ENCODE assay signal across 22 cellular contexts in the genomic region with DNA sequence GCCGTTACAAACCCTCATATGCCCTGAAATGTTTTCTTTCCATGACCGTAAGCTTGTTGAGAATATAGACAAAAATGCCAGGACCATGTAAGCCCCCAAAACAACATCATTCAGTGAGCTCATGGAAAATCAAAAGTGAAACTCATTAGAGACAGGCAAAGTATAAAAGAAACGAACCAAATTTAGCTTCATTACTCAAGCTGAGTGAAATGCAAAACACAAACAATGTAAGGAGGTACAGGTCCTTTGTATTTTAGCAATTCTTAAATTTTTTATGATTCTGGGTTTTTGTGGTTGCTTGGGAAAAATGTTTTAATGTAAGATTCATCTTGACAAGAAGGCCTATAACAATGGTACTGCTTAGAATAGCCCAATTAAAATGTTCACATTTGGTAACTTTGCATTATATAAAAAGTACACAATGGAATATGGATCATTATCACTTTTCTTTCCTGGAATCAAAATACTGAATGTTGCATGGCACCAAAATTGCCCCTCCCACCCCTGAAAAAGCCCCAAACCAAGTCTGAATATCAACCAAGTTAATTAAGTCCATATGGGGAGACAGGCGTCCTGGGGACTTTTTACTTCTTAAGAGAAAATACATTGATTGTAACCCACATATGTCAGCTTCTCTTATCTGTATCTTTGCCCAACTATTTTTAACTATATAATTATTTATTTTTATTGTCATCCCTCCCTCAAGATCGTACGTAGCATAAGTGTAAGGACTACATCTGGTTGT.
DNase-seq lines count a peak whose midpoint lies in the region; ATAC-seq, FAIRE-seq and TF ChIP-seq lines count a peak whose summit lies in the region.
"Had no signal": no experiment of that assay in that cellular context is flagged by ENCODE, and none has a peak within 500 bp of the region (broad histone marks: within the 10 kb centered on the region; RNA-seq: fewer than 3 reads in every experiment).

No MANE protein-coding gene starts in this region.

- H3K4me1 ChIP-seq in right cardiac atrium (ENCODE audit: control insufficient read depth, insufficient read depth, low read length) (no peaks in the 10 kb centered on the region), keratinocyte (ENCODE audit: control insufficient read depth, extremely low read depth, insufficient read depth, low read length) (peaks cover 8% of the 10 kb centered on the region), psoas muscle (no peaks in the 10 kb centered on the region)

- H3K4me3 ChIP-seq in right cardiac atrium (ENCODE audit: low read length): peak overlapping the region; percentile 16
- no peak overlapping the region for H3K4me3 ChIP-seq in astrocyte of the spinal cord (ENCODE audit: low read depth, low read length)
- H3K4me3 ChIP-seq in keratinocyte (ENCODE audit: control insufficient read depth in 2 of 3, extremely low read depth in 1 of 3, insufficient read depth in 2 of 3, low read depth in 1 of 3, low read length in 3 of 3): no peak overlapping the region
- H3K4me3 ChIP-seq in psoas muscle: no peak overlapping the region
- H3K4me3 ChIP-seq: skin epidermis, tibial nerve had no signal

- no peak overlapping the region for H3K4me2 ChIP-seq in keratinocyte (ENCODE audit: control insufficient read depth, extremely low read depth, insufficient read depth, low read depth, low read length)

- no peaks in the 10 kb centered on the region for H4K20me1 ChIP-seq in keratinocyte (ENCODE audit: control insufficient read depth, extremely low read depth, insufficient read depth, low read length)

- H3K9me1 ChIP-seq in keratinocyte (ENCODE audit: control insufficient read depth, extremely low read depth, insufficient read depth, low read length): no peaks in the 10 kb centered on the region

- H3K79me2 ChIP-seq in keratinocyte (ENCODE audit: control insufficient read depth, insufficient read depth, low read length): no peaks in the 10 kb centered on the region

- in situ Hi-C loops in astrocyte of the spinal cord (cut with HindIII; ENCODE audit: low sequenced_read_pairs): no loop called here

- DNase-seq in right cardiac atrium (no peak), left cardiac atrium (no peak), astrocyte of the spinal cord (ENCODE audit: low read depth, low spot score) (peak; percentile 30), keratinocyte (ENCODE audit: low read depth, low spot score) (no peak), psoas muscle (no peak), HT-29 (ENCODE audit: low spot score) (no peak)
- DNase-seq in activated T-cell treated with anti-CD3 and anti-CD28 coated beads, Interleukin-2, amount 50 U/mL, for 48 hours: no peak
- DNase-seq: activated CD4-positive, alpha-beta T cell treated with anti-CD3 and anti-CD28 coated beads for 36 hours; activated CD8-positive, alpha-beta memory T cell treated with anti-CD3 and anti-CD28 coated beads, Interleukin-2, amount 50 U/mL, for 48 hours; activated naive CD4-positive, alpha-beta T cell treated with anti-CD3 and anti-CD28 coated beads, Interleukin-2, amount 10 ng/mL, durations not matched to agents 7 days and 5 days; COR-L47; immature natural killer cell; NCI-H1092; NCI-H2171 treated with DMSO at 0.1 percent for 48 hours; NK-92 treated with Interleukin-12 subunit alpha and Interleukin-12 subunit beta, amount 100 ng/mL, for 24 hours; Right ventricle myocardium superior had no signal

- H3K9me3 ChIP-seq in right cardiac atrium (ENCODE audit: control insufficient read depth, low read length) (no peaks in the 10 kb centered on the region), keratinocyte (ENCODE audit: control insufficient read depth, low read depth, low read length) (no peaks in the 10 kb centered on the region), psoas muscle (no peaks in the 10 kb centered on the region)
- H3K9me3 ChIP-seq: neutrophil, tibial nerve had no signal

- H3K27me3 ChIP-seq in right cardiac atrium (ENCODE audit: control insufficient read depth, insufficient read depth): no peaks in the 10 kb centered on the region
- H3K27me3 ChIP-seq in keratinocyte (ENCODE audit: control insufficient read depth, extremely low read depth, insufficient read depth, low read length): no peaks in the 10 kb centered on the region
- no peaks in the 10 kb centered on the region for H3K27me3 ChIP-seq in psoas muscle (ENCODE audit: insufficient read depth in 3 of 3, low read length in 2 of 3)
- H3K27me3 ChIP-seq: neutrophil, tibial nerve had no signal

- intact Hi-C loops in right cardiac atrium (cut with DNase I): no loop called here
- intact Hi-C loops in left cardiac atrium (cut with DNase I): no loop called here
- intact Hi-C loops in psoas muscle (cut with DNase I): no loop called here

- H3K36me3 ChIP-seq in keratinocyte (ENCODE audit: control insufficient read depth in 2 of 2, extremely low read depth in 1 of 2, insufficient read depth in 2 of 2, low read length in 2 of 2): no peaks in the 10 kb centered on the region
- H3K36me3 ChIP-seq in psoas muscle (ENCODE audit: insufficient read depth in 1 of 2, low read depth in 1 of 2): no peaks in the 10 kb centered on the region
- H3K36me3 ChIP-seq: neutrophil, tibial nerve had no signal

- H3K9ac ChIP-seq in keratinocyte (ENCODE audit: control insufficient read depth, extremely low read depth, insufficient read depth, low read length): no peak overlapping the region

- WGBS in right cardiac atrium: 72% methylated on average over 6 of the region's 6 CpGs
- 64 to 77% (median 71%) methylated on average over 6 of the region's 6 CpGs for WGBS in psoas muscle, 3 donors

- dilution Hi-C loops in keratinocyte (cut with MboI; ENCODE audit: extremely low pct_ligation_motif_present, low sequenced_read_pairs): no loop called here

- TF ChIP-seq CTCF in astrocyte of the spinal cord (IDR thresholded peaks at IDR 0.05; ENCODE audit: low read depth, low read length) (no peak), keratinocyte (optimal IDR thresholded peaks at IDR 0.05 in 1 of 3, IDR thresholded peaks at IDR 0.05 in 1 of 3, conservative IDR thresholded peaks at IDR 0.05 in 1 of 3; ENCODE audit: extremely low read depth in 1 of 3, insufficient read depth in 2 of 3, low read length in 3 of 3) (no peak), psoas muscle (IDR thresholded peaks at IDR 0.05) (no peak)

- no peak for FAIRE-seq in keratinocyte (lab: Jason Lieb, UNC)
- FAIRE-seq: A204.1, G401.6 had no signal

- H3K27ac ChIP-seq in right cardiac atrium (ENCODE audit: low read length): no peak overlapping the region
- no peak overlapping the region for H3K27ac ChIP-seq in keratinocyte (ENCODE audit: control insufficient read depth, insufficient read depth, low read length)
- H3K27ac ChIP-seq in psoas muscle: no peak overlapping the region
- H3K27ac ChIP-seq: neutrophil, tibial nerve had no signal

- ATAC-seq in right cardiac atrium (no peak), left cardiac atrium (no peak), psoas muscle (no peak), HG02763 (IDR thresholded peaks at IDR 0.05; ENCODE audit: unreplicated experiment) (no peak)
- ATAC-seq: activated CD4-positive, alpha-beta T cell treated with anti-CD3 and anti-CD28 coated beads for 36 hours had no signal

- H2AFZ ChIP-seq in keratinocyte (ENCODE audit: control insufficient read depth, low read length): peak overlapping the region; percentile 6
